ENCODE assay signal across 21 cellular contexts in the genomic region with DNA sequence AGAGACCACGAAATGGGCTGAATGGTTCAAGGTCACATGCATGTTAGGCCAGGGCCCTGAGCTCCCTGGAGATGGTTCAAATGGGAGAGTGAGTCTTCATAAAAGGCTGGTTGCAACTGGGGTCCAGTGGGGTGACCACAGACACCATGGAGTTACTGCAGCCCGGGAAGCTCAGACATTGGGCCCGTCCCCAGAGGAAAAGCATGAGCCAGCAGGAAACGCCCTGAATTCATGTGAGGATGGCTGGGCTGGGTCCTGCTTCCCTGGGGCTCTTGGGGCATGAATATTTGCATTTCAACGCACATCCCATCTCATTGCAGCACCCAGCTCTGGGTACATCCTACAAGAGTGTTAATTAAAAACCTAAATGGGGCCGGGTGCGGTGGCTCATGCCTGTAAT.
"Had no signal": no experiment of that assay in that cellular context is flagged by ENCODE, and none has a peak within 500 bp of the region (broad histone marks: within the 10 kb centered on the region; RNA-seq: fewer than 3 reads in every experiment).

No MANE protein-coding gene starts in this region.

- H3K27ac Mint-ChIP-seq: naive thymus-derived CD4-positive, alpha-beta T cell; nephron; neural progenitor cell; stimulated activated naive B cell treated with anti-CD40 and anti-IgM and Interleukin-4, amounts not matched to agents 10 μg/mL and 1 μg/mL and 100 μg/mL, for 72 hours; stimulated activated naive CD8-positive, alpha-beta T cell treated with anti-CD3 and anti-CD28 coated beads, Interleukin-15, Interleukin-2, amounts not matched to agents 100 ng/mL and 50 ng/mL, for 24 hours had no signal

- H3K4me3 ChIP-seq: dorsolateral prefrontal cortex, left lung, neural progenitor cell, psoas muscle, skin epidermis, thoracic aorta, tibial nerve, vagina had no signal

- DNase-seq: effector CD4-positive, alpha-beta T cell; hypothalamus; left cardiac atrium; mesenchymal stem cell; midbrain; naive thymus-derived CD4-positive, alpha-beta T cell; nucleus accumbens; stimulated activated CD4-positive, alpha-beta T cell treated with anti-CD3 and anti-CD28 coated beads, Interleukin-15, amount 100 ng/mL, for 24 hours; stimulated activated CD4-positive, alpha-beta T cell treated with anti-CD3 and anti-CD28 coated beads, Interleukin-2, amount 100 ng/mL, for 48 hours; stimulated activated naive B cell treated with anti-CD40 and anti-IgM and Interleukin-4, amounts not matched to agents 10 μg/mL and 1 μg/mL and 100 μg/mL, for 72 hours had no signal

- H3K27me3 ChIP-seq: neural progenitor cell, tibial nerve, vagina had no signal

- H3K4me2 ChIP-seq: neural progenitor cell had no signal

- H3K9ac ChIP-seq: neural progenitor cell had no signal

- H3K9me3 Mint-ChIP-seq: stimulated activated naive CD8-positive, alpha-beta T cell treated with anti-CD3 and anti-CD28 coated beads, Interleukin-15, Interleukin-2, amounts not matched to agents 100 ng/mL and 50 ng/mL, for 24 hours had no signal

- H3K4me1 Mint-ChIP-seq: naive thymus-derived CD4-positive, alpha-beta T cell; nephron; neural progenitor cell; stimulated activated naive B cell treated with anti-CD40 and anti-IgM and Interleukin-4, amounts not matched to agents 10 μg/mL and 1 μg/mL and 100 μg/mL, for 72 hours had no signal

- H3K4me3 Mint-ChIP-seq: naive thymus-derived CD4-positive, alpha-beta T cell; nephron; neural progenitor cell; stimulated activated naive B cell treated with anti-CD40 and anti-IgM and Interleukin-4, amounts not matched to agents 10 μg/mL and 1 μg/mL and 100 μg/mL, for 72 hours; stimulated activated naive CD8-positive, alpha-beta T cell treated with anti-CD3 and anti-CD28 coated beads, Interleukin-15, Interleukin-2, amounts not matched to agents 100 ng/mL and 50 ng/mL, for 24 hours had no signal

- ATAC-seq: left cardiac atrium; left lung; naive thymus-derived CD4-positive, alpha-beta T cell; psoas muscle; right cardiac atrium; stimulated activated naive B cell treated with anti-CD40 and anti-IgM and Interleukin-4, amounts not matched to agents 10 μg/mL and 1 μg/mL and 100 μg/mL, for 72 hours had no signal

- H3K27me3 Mint-ChIP-seq: stimulated activated naive B cell treated with anti-CD40 and anti-IgM and Interleukin-4, amounts not matched to agents 10 μg/mL and 1 μg/mL and 100 μg/mL, for 72 hours; stimulated activated naive CD8-positive, alpha-beta T cell treated with anti-CD3 and anti-CD28 coated beads, Interleukin-15, Interleukin-2, amounts not matched to agents 100 ng/mL and 50 ng/mL, for 24 hours had no signal

- H3K27ac ChIP-seq: dorsolateral prefrontal cortex, left lung, neural progenitor cell, psoas muscle, skin epidermis, thoracic aorta, tibial nerve, vagina had no signal

- H3K4me1 ChIP-seq: left lung, neural progenitor cell, psoas muscle, tibial nerve, vagina had no signal

- H3K9me3 ChIP-seq: psoas muscle, thoracic aorta, vagina had no signal

- H2AFZ ChIP-seq: neural progenitor cell had no signal

- H3K36me3 Mint-ChIP-seq: neural progenitor cell; stimulated activated naive B cell treated with anti-CD40 and anti-IgM and Interleukin-4, amounts not matched to agents 10 μg/mL and 1 μg/mL and 100 μg/mL, for 72 hours had no signal

- H3K36me3 ChIP-seq: left lung, neural progenitor cell, thoracic aorta, tibial nerve, vagina had no signal
